In the genomic region with DNA sequence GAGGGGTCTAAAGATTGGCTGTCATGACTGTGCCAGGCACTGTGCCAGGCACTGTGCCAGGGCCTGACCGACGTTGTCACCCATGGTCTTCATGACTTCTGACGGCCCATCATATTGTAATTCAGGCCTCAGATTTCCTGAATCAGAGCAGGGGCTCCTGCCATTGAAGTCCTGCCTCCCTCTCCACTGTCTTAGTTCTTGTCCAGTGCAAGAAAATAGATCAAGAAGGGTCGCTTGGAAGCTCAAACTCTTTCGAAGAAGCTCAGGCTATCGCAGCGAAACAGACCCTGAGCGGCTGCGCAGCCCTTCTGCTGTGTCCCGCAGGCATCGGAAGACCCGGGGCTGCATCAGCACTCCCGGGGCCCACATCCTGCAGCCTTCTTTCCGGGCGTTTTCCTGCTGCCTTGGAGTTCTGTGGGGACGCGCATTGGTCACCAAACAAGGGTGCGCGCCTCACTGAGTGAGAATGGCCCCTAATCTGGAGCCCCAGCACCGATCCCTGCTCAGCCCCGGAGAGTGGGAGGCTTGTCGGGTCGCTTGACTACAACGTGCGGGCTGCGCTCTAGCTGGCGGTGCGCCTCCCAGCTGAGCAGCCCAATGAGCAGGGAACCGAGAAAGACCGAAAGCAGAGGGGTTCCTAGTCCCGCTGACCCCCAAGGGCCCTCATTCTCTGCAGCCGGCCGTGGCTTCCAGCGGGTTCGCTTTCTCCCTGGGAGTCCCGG, we compare ENCODE assay signal across 2 cellular contexts. TPM values are rescaled to one million over a fixed set of nuclear protein-coding genes. Genes with fewer than 3 reads are reported as not detected.
"Had no signal": no experiment of that assay in that cellular context is flagged by ENCODE, and none has a peak within 500 bp of the region (broad histone marks: within the 10 kb centered on the region; RNA-seq: fewer than 3 reads in every experiment).

No MANE protein-coding gene starts in this region.

RNA-seq across cellular contexts. Expression of a gene that starts 49.6 kb away (rescaled TPM):
- total RNA-seq: epithelial cell of proximal tubule, urinary bladder had no signal
